ENCODE assay signal across 1 cellular context in the genomic region with DNA sequence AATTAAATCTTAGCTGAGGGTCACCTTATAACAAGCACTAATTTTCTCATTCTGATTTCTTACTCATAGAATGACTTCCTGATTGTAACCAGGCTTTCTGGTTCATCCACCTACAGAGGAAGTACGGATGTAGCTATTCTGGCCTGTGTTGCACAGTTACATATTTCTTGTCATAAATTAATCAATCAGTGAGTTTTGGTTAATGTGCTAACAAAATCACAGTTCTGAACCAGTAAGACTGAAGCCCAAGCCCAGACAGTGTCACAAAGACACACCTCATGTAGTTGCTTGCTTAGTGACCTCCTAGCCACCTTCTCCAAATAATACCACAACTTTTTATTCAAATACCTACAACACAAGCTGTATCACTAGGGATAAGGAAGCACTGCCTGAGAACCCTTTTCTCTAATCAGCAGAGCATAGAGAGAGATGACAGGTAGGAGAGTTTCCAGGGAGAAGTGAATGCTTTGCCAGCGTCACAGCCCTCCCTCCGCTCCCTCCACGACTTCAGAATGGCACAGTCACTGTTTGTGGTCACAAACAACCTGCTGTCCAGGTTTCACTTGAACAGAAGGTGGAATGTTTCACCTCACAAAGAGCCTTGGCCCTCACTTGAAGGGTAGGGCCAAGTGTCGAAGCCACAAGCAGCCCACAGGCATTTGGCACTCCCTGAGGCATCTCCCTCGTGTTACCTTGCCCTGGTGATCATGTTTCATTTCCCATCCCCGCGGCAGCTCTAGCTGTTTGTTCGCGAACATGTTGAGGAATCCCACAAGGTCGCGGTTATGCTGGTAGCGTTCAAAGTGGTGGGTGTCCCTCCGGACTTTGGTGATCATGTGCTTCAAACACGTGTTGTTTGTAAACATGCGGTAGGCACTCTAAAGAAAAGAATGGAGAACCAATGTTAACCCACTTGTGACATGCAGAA.
TF ChIP-seq lines count a peak whose summit lies in the region.

No MANE protein-coding gene starts in this region.

TF ChIP-seq in WTC11, 78 proteins besides CTCF, POLR2A, EP300 and RAD21 (continued from another document):
- TF ChIP-seq, protein P1, sequence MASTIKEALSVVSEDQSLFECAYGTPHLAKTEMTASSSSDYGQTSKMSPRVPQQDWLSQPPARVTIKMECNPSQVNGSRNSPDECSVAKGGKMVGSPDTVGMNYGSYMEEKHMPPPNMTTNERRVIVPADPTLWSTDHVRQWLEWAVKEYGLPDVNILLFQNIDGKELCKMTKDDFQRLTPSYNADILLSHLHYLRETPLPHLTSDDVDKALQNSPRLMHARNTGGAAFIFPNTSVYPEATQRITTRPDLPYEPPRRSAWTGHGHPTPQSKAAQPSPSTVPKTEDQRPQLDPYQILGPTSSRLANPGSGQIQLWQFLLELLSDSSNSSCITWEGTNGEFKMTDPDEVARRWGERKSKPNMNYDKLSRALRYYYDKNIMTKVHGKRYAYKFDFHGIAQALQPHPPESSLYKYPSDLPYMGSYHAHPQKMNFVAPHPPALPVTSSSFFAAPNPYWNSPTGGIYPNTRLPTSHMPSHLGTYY (CRISPR knock-in tag; IDR thresholded peaks at IDR 0.05) = no peak
- TF ChIP-seq ZNF219 (CRISPR knock-in tag; IDR thresholded peaks at IDR 0.05; ENCODE audit: borderline replicate concordance) = no peak
